14 cellular contexts compared by ENCODE assay signal in the genomic region with DNA sequence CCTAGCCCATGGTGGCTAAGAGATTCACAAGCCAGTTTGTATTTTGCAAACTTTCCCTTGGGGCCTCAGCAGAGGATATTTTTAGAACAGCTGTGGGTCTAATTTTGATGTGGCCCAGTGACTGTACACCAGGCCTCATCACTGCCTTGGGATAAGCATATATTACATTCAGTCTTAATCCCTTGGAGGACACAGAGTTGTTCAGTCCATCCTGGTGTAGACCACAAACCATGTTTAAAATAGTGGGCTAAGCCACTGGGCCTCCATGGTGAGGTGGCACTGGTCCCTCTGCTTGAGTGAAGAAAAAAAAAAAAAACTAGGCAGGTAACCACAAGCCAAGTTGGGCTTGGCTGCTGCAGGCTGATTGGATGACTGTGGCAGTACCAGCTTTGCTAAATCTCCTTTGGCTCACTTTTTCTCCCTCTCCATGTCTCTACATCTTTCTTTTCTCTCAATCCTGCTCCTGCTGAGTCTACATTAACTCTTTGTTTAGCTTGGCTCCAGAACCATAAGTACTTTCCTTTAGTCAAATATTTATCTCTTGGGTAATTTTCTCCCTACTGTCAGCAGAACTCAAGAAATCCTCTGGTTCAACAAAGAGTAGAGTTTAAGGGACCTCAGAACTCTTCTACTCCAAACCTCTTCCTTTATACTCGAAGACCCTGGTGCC.
DNase-seq lines count a peak whose midpoint lies in the region; ATAC-seq, FAIRE-seq and TF ChIP-seq lines count a peak whose summit lies in the region.
"Had no signal": no experiment of that assay in that cellular context is flagged by ENCODE, and none has a peak within 500 bp of the region (broad histone marks: within the 10 kb centered on the region; RNA-seq: fewer than 3 reads in every experiment).

No MANE protein-coding gene starts in this region.

- H3K9me3 ChIP-seq in testis = no peaks in the 10 kb centered on the region

- no peaks in the 10 kb centered on the region for H3K36me3 ChIP-seq in testis (ENCODE audit: low read depth, missing control alignments)

- peak overlapping the region in 2 of 3 experiments; percentile 24 to 44 for H3K27ac Mint-ChIP-seq in nephron
- H3K27ac Mint-ChIP-seq: activated CD4-positive, alpha-beta T cell treated with anti-CD3 and anti-CD28 coated beads, Interleukin-2, amount 10 ng/mL, durations not matched to agents 24 days and 14 days; stimulated activated naive CD8-positive, alpha-beta T cell treated with anti-CD3 and anti-CD28 coated beads, Interleukin-15, Interleukin-2, amounts not matched to agents 100 ng/mL and 50 ng/mL, for 24 hours had no signal

- 83 to 87% methylated on average over 1 of the region's 1 CpG for WGBS in testis, 2 donors

- no peaks in the 10 kb centered on the region for H3K9me3 Mint-ChIP-seq in nephron
- H3K9me3 Mint-ChIP-seq: stimulated activated naive CD8-positive, alpha-beta T cell treated with anti-CD3 and anti-CD28 coated beads, Interleukin-15, Interleukin-2, amounts not matched to agents 100 ng/mL and 50 ng/mL, for 24 hours had no signal

- intact Hi-C loops in testis (cut with DNase I; ENCODE audit: low total_unique reads) = no loop called here

- H3K27ac ChIP-seq in testis = no peak overlapping the region

- DNase-seq in EH (ENCODE audit: low read depth) = peak; percentile 64
- no peak for DNase-seq in HTR-8/SVneo (ENCODE audit: insufficient read length, low spot score)
- peak; percentile 26 for DNase-seq in astrocyte of the hippocampus (ENCODE audit: low read depth, low spot score)
- no peak for DNase-seq in testis
- DNase-seq in middle frontal gyrus (ENCODE audit: extremely low spot score, low spot score) = no peak
- DNase-seq: activated CD4-positive, alpha-beta T cell treated with anti-CD3 and anti-CD28 coated beads, Interleukin-2, amount 10 ng/mL, durations not matched to agents 24 days and 14 days; activated naive CD4-positive, alpha-beta T cell treated with Interleukin-2 at 50 U/mL for 16 hours; nucleus accumbens; OCI-M1; stimulated activated CD4-positive, alpha-beta T cell treated with anti-CD3 and anti-CD28 coated beads, Interleukin-1b, Interleukin-23, amount 100 ng/mL, for 48 hours had no signal

- ATAC-seq in HG02678 (IDR thresholded peaks at IDR 0.05; ENCODE audit: unreplicated experiment) (no peak), GM21576 (IDR thresholded peaks at IDR 0.05; ENCODE audit: unreplicated experiment) (no peak)

- no peaks in the 10 kb centered on the region for H3K27me3 ChIP-seq in testis

- H3K4me1 Mint-ChIP-seq in nephron = peaks cover 9% of the 10 kb centered on the region

- H3K4me1 ChIP-seq in testis = no peaks in the 10 kb centered on the region

- no peak overlapping the region for H3K4me3 Mint-ChIP-seq in nephron
- H3K4me3 Mint-ChIP-seq: activated CD4-positive, alpha-beta T cell treated with anti-CD3 and anti-CD28 coated beads, Interleukin-2, amount 10 ng/mL, durations not matched to agents 24 days and 14 days; stimulated activated naive CD8-positive, alpha-beta T cell treated with anti-CD3 and anti-CD28 coated beads, Interleukin-15, Interleukin-2, amounts not matched to agents 100 ng/mL and 50 ng/mL, for 24 hours had no signal

- no peak for TF ChIP-seq POLR2A in testis (IDR thresholded peaks at IDR 0.05)

- H3K4me3 ChIP-seq in testis = no peak overlapping the region

- peak; percentile 49 for FAIRE-seq in HTR-8/SVneo (lab: Jason Lieb, UNC)

- no peaks in the 10 kb centered on the region for H3K27me3 Mint-ChIP-seq in nephron (ENCODE audit: low read depth)
- H3K27me3 Mint-ChIP-seq: activated CD4-positive, alpha-beta T cell treated with anti-CD3 and anti-CD28 coated beads, Interleukin-2, amount 10 ng/mL, durations not matched to agents 24 days and 14 days; stimulated activated naive CD8-positive, alpha-beta T cell treated with anti-CD3 and anti-CD28 coated beads, Interleukin-15, Interleukin-2, amounts not matched to agents 100 ng/mL and 50 ng/mL, for 24 hours had no signal

- H3K36me3 Mint-ChIP-seq in nephron (ENCODE audit: low read depth) = peaks cover 9% of the 10 kb centered on the region

- TF ChIP-seq CTCF in nephron (IDR thresholded peaks at IDR 0.05; ENCODE audit: unreplicated experiment in 3 of 3) (no peak), testis (IDR thresholded peaks at IDR 0.05) (no peak)

Comparison
In these comparisons a context has a peak if more than half of its experiments do, and no peak if none do; other contexts are left out.
1. DNase-seq: peak in EH (single experiment) and astrocyte of the hippocampus (single experiment); none in HTR-8/SVneo (single experiment), testis (single experiment) and middle frontal gyrus (single experiment).